In genomic region chr3:171488479-171488878, GRCh38 we compare ENCODE assay signal across 2 cellular contexts.
TF ChIP-seq lines count a peak whose summit lies in the region.

No MANE protein-coding gene starts in this region.

TF ChIP-seq in GM23338, 12 proteins besides CTCF, POLR2A, EP300 and RAD21:
- TF ChIP-seq, protein P1, sequence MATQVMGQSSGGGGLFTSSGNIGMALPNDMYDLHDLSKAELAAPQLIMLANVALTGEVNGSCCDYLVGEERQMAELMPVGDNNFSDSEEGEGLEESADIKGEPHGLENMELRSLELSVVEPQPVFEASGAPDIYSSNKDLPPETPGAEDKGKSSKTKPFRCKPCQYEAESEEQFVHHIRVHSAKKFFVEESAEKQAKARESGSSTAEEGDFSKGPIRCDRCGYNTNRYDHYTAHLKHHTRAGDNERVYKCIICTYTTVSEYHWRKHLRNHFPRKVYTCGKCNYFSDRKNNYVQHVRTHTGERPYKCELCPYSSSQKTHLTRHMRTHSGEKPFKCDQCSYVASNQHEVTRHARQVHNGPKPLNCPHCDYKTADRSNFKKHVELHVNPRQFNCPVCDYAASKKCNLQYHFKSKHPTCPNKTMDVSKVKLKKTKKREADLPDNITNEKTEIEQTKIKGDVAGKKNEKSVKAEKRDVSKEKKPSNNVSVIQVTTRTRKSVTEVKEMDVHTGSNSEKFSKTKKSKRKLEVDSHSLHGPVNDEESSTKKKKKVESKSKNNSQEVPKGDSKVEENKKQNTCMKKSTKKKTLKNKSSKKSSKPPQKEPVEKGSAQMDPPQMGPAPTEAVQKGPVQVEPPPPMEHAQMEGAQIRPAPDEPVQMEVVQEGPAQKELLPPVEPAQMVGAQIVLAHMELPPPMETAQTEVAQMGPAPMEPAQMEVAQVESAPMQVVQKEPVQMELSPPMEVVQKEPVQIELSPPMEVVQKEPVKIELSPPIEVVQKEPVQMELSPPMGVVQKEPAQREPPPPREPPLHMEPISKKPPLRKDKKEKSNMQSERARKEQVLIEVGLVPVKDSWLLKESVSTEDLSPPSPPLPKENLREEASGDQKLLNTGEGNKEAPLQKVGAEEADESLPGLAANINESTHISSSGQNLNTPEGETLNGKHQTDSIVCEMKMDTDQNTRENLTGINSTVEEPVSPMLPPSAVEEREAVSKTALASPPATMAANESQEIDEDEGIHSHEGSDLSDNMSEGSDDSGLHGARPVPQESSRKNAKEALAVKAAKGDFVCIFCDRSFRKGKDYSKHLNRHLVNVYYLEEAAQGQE (IDR thresholded peaks at IDR 0.05; ENCODE audit: unreplicated experiment): no peak
- TF ChIP-seq ZNF114 (CRISPR knock-in tag; IDR thresholded peaks at IDR 0.05) (no peak), CREB1 (CRISPR knock-in tag; IDR thresholded peaks at IDR 0.05; ENCODE audit: low read depth) (no peak), JUNB (IDR thresholded peaks at IDR 0.05; ENCODE audit: unreplicated experiment) (no peak), EZH2 (IDR thresholded peaks at IDR 0.05; ENCODE audit: low read depth, unreplicated experiment) (no peak), ZNF331 (CRISPR knock-in tag; IDR thresholded peaks at IDR 0.05; ENCODE audit: low read depth) (no peak), STAT1 (IDR thresholded peaks at IDR 0.05; ENCODE audit: unreplicated experiment) (no peak), NANOG (IDR thresholded peaks at IDR 0.05; ENCODE audit: borderline replicate concordance) (no peak), POLR2AphosphoS5 (IDR thresholded peaks at IDR 0.05; ENCODE audit: low read depth) (no peak), EZH2phosphoT487 (IDR thresholded peaks at IDR 0.05; ENCODE audit: unreplicated experiment) (no peak)
- TF ChIP-seq, protein P2, sequence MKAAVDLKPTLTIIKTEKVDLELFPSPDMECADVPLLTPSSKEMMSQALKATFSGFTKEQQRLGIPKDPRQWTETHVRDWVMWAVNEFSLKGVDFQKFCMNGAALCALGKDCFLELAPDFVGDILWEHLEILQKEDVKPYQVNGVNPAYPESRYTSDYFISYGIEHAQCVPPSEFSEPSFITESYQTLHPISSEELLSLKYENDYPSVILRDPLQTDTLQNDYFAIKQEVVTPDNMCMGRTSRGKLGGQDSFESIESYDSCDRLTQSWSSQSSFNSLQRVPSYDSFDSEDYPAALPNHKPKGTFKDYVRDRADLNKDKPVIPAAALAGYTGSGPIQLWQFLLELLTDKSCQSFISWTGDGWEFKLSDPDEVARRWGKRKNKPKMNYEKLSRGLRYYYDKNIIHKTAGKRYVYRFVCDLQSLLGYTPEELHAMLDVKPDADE (IDR thresholded peaks at IDR 0.05): no peak
- TF ChIP-seq, protein P3, sequence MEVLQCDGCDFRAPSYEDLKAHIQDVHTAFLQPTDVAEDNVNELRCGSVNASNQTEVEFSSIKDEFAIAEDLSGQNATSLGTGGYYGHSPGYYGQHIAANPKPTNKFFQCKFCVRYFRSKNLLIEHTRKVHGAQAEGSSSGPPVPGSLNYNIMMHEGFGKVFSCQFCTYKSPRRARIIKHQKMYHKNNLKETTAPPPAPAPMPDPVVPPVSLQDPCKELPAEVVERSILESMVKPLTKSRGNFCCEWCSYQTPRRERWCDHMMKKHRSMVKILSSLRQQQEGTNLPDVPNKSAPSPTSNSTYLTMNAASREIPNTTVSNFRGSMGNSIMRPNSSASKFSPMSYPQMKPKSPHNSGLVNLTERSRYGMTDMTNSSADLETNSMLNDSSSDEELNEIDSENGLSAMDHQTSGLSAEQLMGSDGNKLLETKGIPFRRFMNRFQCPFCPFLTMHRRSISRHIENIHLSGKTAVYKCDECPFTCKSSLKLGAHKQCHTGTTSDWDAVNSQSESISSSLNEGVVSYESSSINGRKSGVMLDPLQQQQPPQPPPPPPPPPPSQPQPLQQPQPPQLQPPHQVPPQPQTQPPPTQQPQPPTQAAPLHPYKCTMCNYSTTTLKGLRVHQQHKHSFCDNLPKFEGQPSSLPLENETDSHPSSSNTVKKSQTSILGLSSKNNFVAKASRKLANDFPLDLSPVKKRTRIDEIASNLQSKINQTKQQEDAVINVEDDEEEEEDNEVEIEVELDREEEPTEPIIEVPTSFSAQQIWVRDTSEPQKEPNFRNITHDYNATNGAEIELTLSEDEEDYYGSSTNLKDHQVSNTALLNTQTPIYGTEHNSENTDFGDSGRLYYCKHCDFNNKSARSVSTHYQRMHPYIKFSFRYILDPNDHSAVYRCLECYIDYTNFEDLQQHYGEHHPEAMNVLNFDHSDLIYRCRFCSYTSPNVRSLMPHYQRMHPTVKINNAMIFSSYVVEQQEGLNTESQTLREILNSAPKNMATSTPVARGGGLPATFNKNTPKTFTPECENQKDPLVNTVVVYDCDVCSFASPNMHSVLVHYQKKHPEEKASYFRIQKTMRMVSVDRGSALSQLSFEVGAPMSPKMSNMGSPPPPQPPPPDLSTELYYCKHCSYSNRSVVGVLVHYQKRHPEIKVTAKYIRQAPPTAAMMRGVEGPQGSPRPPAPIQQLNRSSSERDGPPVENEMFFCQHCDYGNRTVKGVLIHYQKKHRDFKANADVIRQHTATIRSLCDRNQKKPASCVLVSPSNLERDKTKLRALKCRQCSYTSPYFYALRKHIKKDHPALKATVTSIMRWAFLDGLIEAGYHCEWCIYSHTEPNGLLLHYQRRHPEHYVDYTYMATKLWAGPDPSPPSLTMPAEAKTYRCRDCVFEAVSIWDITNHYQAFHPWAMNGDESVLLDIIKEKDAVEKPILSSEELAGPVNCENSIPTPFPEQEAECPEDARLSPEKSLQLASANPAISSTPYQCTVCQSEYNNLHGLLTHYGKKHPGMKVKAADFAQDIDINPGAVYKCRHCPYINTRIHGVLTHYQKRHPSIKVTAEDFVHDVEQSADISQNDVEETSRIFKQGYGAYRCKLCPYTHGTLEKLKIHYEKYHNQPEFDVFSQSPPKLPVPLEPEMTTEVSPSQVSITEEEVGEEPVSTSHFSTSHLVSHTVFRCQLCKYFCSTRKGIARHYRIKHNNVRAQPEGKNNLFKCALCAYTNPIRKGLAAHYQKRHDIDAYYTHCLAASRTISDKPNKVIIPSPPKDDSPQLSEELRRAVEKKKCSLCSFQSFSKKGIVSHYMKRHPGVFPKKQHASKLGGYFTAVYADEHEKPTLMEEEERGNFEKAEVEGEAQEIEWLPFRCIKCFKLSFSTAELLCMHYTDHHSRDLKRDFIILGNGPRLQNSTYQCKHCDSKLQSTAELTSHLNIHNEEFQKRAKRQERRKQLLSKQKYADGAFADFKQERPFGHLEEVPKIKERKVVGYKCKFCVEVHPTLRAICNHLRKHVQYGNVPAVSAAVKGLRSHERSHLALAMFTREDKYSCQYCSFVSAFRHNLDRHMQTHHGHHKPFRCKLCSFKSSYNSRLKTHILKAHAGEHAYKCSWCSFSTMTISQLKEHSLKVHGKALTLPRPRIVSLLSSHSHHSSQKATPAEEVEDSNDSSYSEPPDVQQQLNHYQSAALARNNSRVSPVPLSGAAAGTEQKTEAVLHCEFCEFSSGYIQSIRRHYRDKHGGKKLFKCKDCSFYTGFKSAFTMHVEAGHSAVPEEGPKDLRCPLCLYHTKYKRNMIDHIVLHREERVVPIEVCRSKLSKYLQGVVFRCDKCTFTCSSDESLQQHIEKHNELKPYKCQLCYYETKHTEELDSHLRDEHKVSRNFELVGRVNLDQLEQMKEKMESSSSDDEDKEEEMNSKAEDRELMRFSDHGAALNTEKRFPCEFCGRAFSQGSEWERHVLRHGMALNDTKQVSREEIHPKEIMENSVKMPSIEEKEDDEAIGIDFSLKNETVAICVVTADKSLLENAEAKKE (CRISPR knock-in tag; IDR thresholded peaks at IDR 0.05): no peak

TF ChIP-seq in K562, 482 proteins besides CTCF, POLR2A, EP300 and RAD21:
- TF ChIP-seq ATF2 (CRISPR knock-in tag; IDR thresholded peaks at IDR 0.05) (no peak), CHD2 (IDR thresholded peaks at IDR 0.05; ENCODE audit: low read depth, low read length) (peak; percentile 54; the same call in 1 of the 2 replicates), RUNX1 (IDR thresholded peaks at IDR 0.05; ENCODE audit: low read depth) (no peak)
